Comparison of ENCODE assay signal across 16 cellular contexts in the genomic region with DNA sequence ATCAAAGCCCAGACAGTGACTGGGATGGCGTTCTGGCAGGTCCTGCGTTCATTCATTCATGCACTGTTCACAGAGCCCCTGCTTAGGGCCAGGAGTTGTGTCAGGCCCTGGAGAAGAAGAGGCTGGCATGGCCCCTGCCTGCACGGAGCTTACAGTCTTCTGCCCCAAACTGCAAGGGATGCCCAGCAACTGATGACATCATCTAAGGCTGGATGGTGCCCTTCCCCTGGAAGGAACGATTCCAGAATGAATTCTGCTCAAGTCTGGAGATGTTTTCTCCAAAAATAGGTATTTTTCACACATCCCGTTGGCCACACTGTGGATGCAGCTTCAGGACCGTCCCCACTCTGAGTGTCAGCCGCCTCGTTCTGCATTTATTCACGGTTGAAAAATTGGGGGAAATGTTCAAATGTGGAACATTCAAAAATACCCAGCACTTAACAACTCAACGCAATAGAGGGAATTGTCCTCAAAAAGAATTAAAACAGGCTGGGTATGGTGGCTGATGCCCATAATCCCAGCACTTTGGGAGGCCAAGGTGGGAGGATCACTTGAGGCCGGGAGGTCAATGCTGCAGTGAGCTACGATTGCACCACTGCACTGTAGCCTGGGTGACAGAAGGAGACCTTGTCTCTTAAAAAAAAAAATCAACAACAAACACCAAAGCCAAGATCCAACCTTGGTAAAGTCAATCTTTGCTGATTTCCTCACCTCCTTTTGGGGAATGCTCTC. TPM values are rescaled to one million over a fixed set of nuclear protein-coding genes. Genes with fewer than 3 reads are reported as not detected.
A peak's percentile ranks its signal among the peaks of the same experiment; 100 is the strongest.
DNase-seq lines count a peak whose midpoint lies in the region; ATAC-seq, FAIRE-seq and TF ChIP-seq lines count a peak whose summit lies in the region.
"Had no signal": no experiment of that assay in that cellular context is flagged by ENCODE, and none has a peak within 500 bp of the region (broad histone marks: within the 10 kb centered on the region; RNA-seq: fewer than 3 reads in every experiment).

No MANE protein-coding gene starts in this region.

- H3K4me1 ChIP-seq in SK-N-SH (ENCODE audit: control insufficient read depth in 1 of 2, insufficient read depth in 2 of 2, low read depth in 1 of 2, low read length in 1 of 2), result peaks cover 0 to 13% of the 10 kb centered on the region in 2 experiments; a peak in 1 of 4 replicates
- H3K4me1 ChIP-seq in A549, result no peaks in the 10 kb centered on the region
- peaks cover 74% of the 10 kb centered on the region for H3K4me1 ChIP-seq in OCI-LY7 (ENCODE audit: insufficient read depth, low read length, poor library complexity, severe bottlenecking)
- H3K4me1 ChIP-seq in kidney (ENCODE audit: control insufficient read depth in 1 of 2, insufficient read depth in 1 of 2, low read depth in 1 of 2, low read length in 2 of 2), result peaks cover 0 to 14% of the 10 kb centered on the region in 2 donors
- H3K4me1 ChIP-seq in heart right ventricle, result no peaks in the 10 kb centered on the region

- H3K9me3 Mint-ChIP-seq in CD14-positive monocyte, result peaks cover 0 to 8% (median 0%) of the 10 kb centered on the region in 7 donors

- H2AFZ ChIP-seq in SK-N-SH (ENCODE audit: low read depth) (no peak overlapping the region), OCI-LY7 (ENCODE audit: low read length) (no peak overlapping the region)
- H2AFZ ChIP-seq: GM23248 had no signal

- peaks cover 4 to 14% (median 6%) of the 10 kb centered on the region in 3 donors for H3K27me3 Mint-ChIP-seq in CD14-positive monocyte (ENCODE audit: low read depth in 3 of 3)

- H3F3A ChIP-seq in SK-N-SH (replicated peaks; ENCODE audit: insufficient read depth), result peaks cover 20% of the 10 kb centered on the region

- H3K79me2 ChIP-seq in SK-N-SH (ENCODE audit: insufficient read depth) (no peaks in the 10 kb centered on the region), OCI-LY7 (ENCODE audit: insufficient read depth, low read depth, low read length) (no peaks in the 10 kb centered on the region)

- peaks cover 2 to 10% of the 10 kb centered on the region in 2 donors for H3K36me3 Mint-ChIP-seq in CD14-positive monocyte

- H3K36me3 ChIP-seq in SK-N-SH (replicated peaks in 1 of 2; ENCODE audit: control insufficient read depth in 1 of 2, insufficient read depth in 2 of 2, low read length in 1 of 2) (peaks cover 17 to 19% of the 10 kb centered on the region in 2 experiments), OCI-LY7 (ENCODE audit: insufficient read depth, low read length) (no peaks in the 10 kb centered on the region), kidney (ENCODE audit: control insufficient read depth in 1 of 2, insufficient read depth in 2 of 2, low read length in 2 of 2) (no peaks in the 10 kb centered on the region), heart right ventricle (no peaks in the 10 kb centered on the region)

- no peak overlapping the region for H3K4me3 Mint-ChIP-seq in CD14-positive monocyte
- H3K4me3 Mint-ChIP-seq: CD4-positive, alpha-beta memory T cell had no signal

- H3K27ac Mint-ChIP-seq in CD14-positive monocyte, result no peak overlapping the region

- no peaks in the 10 kb centered on the region for H4K20me1 ChIP-seq in SK-N-SH (ENCODE audit: insufficient read depth)
- H4K20me1 ChIP-seq in OCI-LY7 (ENCODE audit: insufficient read depth, low read length), result no peaks in the 10 kb centered on the region

- H3K9me3 ChIP-seq in SK-N-SH (no peaks in the 10 kb centered on the region), A549 (no peaks in the 10 kb centered on the region), OCI-LY7 (ENCODE audit: low read length) (no peaks in the 10 kb centered on the region), kidney (ENCODE audit: control insufficient read depth in 1 of 2, low read length in 2 of 2) (no peaks in the 10 kb centered on the region), heart right ventricle (no peaks in the 10 kb centered on the region)

- POLR2A ChIA-PET in SK-N-SH (lab: Yijun Ruan, JAX) (no interaction called here), A549 (lab: Yijun Ruan, JAX) (no interaction called here), OCI-LY7 (lab: Charles Lee) (no interaction called here)

- no peak overlapping the region for H3K27ac ChIP-seq in SK-N-SH (ENCODE audit: low read depth in 2 of 2, low read length in 1 of 2)
- no peak overlapping the region for H3K27ac ChIP-seq in A549
- peak overlapping the region; percentile 81 for H3K27ac ChIP-seq in OCI-LY7 (ENCODE audit: low read depth, low read length, poor library complexity, severe bottlenecking)
- H3K27ac ChIP-seq in kidney (ENCODE audit: low read depth in 2 of 2, low read length in 2 of 2), result no peak overlapping the region
- no peak overlapping the region for H3K27ac ChIP-seq in heart right ventricle
- H3K27ac ChIP-seq: GM23248 had no signal

- no peak overlapping the region for H3K4me2 ChIP-seq in SK-N-SH
- H3K4me2 ChIP-seq in A549, result no peak overlapping the region
- H3K4me2 ChIP-seq in OCI-LY7 (ENCODE audit: low read length), result no peak overlapping the region

- no peak overlapping the region for H3K4me3 ChIP-seq in SK-N-SH (ENCODE audit: low read depth in 2 of 2, low read length in 1 of 2)
- H3K4me3 ChIP-seq in A549, result no peak overlapping the region
- H3K4me3 ChIP-seq in OCI-LY7 (ENCODE audit: low read depth, low read length, poor library complexity, severe bottlenecking), result no peak overlapping the region
- H3K4me3 ChIP-seq in kidney (ENCODE audit: low read length in 2 of 2), result no peak overlapping the region
- no peak overlapping the region for H3K4me3 ChIP-seq in heart right ventricle
- H3K4me3 ChIP-seq: GM23248 had no signal

- peaks cover 3% of the 10 kb centered on the region for H3K4me1 Mint-ChIP-seq in CD14-positive monocyte

- no peak for DNase-seq in SK-N-SH
- DNase-seq in A549 (ENCODE audit: low read depth in 1 of 2, low spot score in 1 of 2), result no peak
- DNase-seq in OCI-LY7 (ENCODE audit: low spot score), result no peak
- peak; percentile 18 for DNase-seq in kidney
- no peak for DNase-seq in NOMO-1 treated with dmso at 0.1 percent for 144 hours (lab: John Stamatoyannopoulos, UW; ENCODE audit: unreplicated experiment)
- DNase-seq in CD14-positive monocyte (ENCODE audit: low spot score), result no peak
- no peak for DNase-seq in heart right ventricle
- DNase-seq: 8988T; ACHN; C1 segment of cervical spinal cord; CD4-positive, alpha-beta memory T cell; DMS53; GM23248; H7 had no signal

- H3K9me2 ChIP-seq in SK-N-SH, result no peaks in the 10 kb centered on the region
- no peaks in the 10 kb centered on the region for H3K9me2 ChIP-seq in OCI-LY7 (ENCODE audit: insufficient read depth, low read length)

- no peak for TF ChIP-seq EP300 in SK-N-SH (IDR thresholded peaks at IDR 0.05; ENCODE audit: borderline replicate concordance in 1 of 2, low read depth in 1 of 2, low read length in 1 of 2)
- TF ChIP-seq EP300 in A549 (IDR thresholded peaks at IDR 0.05), result no peak

- BruUV-seq in OCI-LY7 (replicated peaks; lab: Mats Ljungman, UMichigan), result no TSS peak

- WGBS in SK-N-SH (ENCODE audit: low lambda C conversion rate), result 95% methylated on average over 12 of the region's 12 CpGs
- 79% methylated on average over 12 of the region's 12 CpGs for WGBS in A549 (ENCODE audit: missing lambda C conversion rate)
- WGBS in heart right ventricle, 2 donors, result 92 to 93% methylated on average over 12 of the region's 12 CpGs

- no peak overlapping the region for H3K9ac ChIP-seq in SK-N-SH
- no peak overlapping the region for H3K9ac ChIP-seq in kidney (ENCODE audit: low read length in 2 of 2)
- H3K9ac ChIP-seq: GM23248 had no signal

- TF ChIP-seq RAD21 in SK-N-SH (IDR thresholded peaks at IDR 0.05; ENCODE audit: low read length), result no peak
- no peak for TF ChIP-seq RAD21 in A549 (conservative IDR thresholded peaks at IDR 0.05 in 1 of 2, IDR thresholded peaks at IDR 0.05 in 1 of 2)

- no peaks in the 10 kb centered on the region for H3K27me3 ChIP-seq in SK-N-SH (ENCODE audit: insufficient read depth)
- H3K27me3 ChIP-seq in heart right ventricle, result peaks cover 0 to 7% (median 0%) of the 10 kb centered on the region in 7 donors

- no peak for FAIRE-seq in A549 (lab: Jason Lieb, UNC)
- FAIRE-seq in kidney (lab: Jason Lieb, UNC), result no peak

- TF ChIP-seq CTCF in SK-N-SH (IDR thresholded peaks at IDR 0.05) (no peak), A549 (IDR thresholded peaks at IDR 0.05) (no peak), OCI-LY7 (conservative IDR thresholded peaks at IDR 0.05; ENCODE audit: low read length) (no peak), kidney (IDR thresholded peaks at IDR 0.05; ENCODE audit: borderline replicate concordance, extremely low read depth, insufficient read depth) (no peak), CD14-positive monocyte (IDR thresholded peaks at IDR 0.05) (no peak), heart right ventricle (IDR thresholded peaks at IDR 0.05) (no peak)

- ATAC-seq in SK-N-SH treated with all-trans-retinoic acid at 6 μM for 48 hours (no peak), A549 (no peak), heart right ventricle (no peak)

- intact Hi-C loops in OCI-LY7 (cut with micrococcal nuclease; ENCODE audit: unreplicated experiment) (no loop called here), kidney (cut with DNase I) (no loop called here), CD14-positive monocyte (cut with micrococcal nuclease) (no loop called here), heart right ventricle (cut with DNase I) (no loop called here)

- no peak for TF ChIP-seq POLR2A in A549 (IDR thresholded peaks at IDR 0.05; ENCODE audit: low read length)

- CTCF ChIA-PET in SK-N-SH (lab: Yijun Ruan, JAX) (no interaction called here), A549 (lab: Yijun Ruan, JAX) (no interaction called here), OCI-LY7 (lab: Charles Lee; ENCODE audit: unreplicated experiment) (no interaction called here)

TF ChIP-seq in SK-N-SH, 30 proteins besides CTCF, POLR2A, EP300 and RAD21 (continues in another document):
- TF ChIP-seq GABPA (IDR thresholded peaks at IDR 0.05; ENCODE audit: low read depth), result no peak

TF ChIP-seq in SK-N-SH treated with all-trans-retinoic acid at 6 μM for 48 hours, 23 proteins besides CTCF, POLR2A, EP300 and RAD21 (continues in another document):
- no peak for TF ChIP-seq ESRRG (CRISPR knock-in tag; IDR thresholded peaks at IDR 0.05)

TF ChIP-seq in A549, 52 proteins besides CTCF, POLR2A, EP300 and RAD21 (continues in another document):
- no peak for TF ChIP-seq RARB (CRISPR knock-in tag; IDR thresholded peaks at IDR 0.05)
- TF ChIP-seq ZC3H11A (IDR thresholded peaks at IDR 0.05), result no peak

RNA-seq across cellular contexts. Expression of a gene that starts 23.8 kb away (rescaled TPM):
- polyA plus RNA-seq in SK-N-SH (2012; rRNA removed) (0.10 and 0.23 TPM in 2 replicates), A549 (2011; rRNA removed) (not detected in 2 replicates), A549 (2017; fragmentation: RNase III; extraction: RNeasy Plus Mini Kit Qiagen cat#74134 plus additional on column Dnase treatment) (0.07 to 0.09 TPM in 2 of 3 replicates, not detected in the other), kidney (ENCODE audit: insufficient read depth, low read depth, low replicate concordance) (not detected), CD14-positive monocyte (not detected), heart right ventricle (not detected)
- polyA plus RNA-seq in SK-N-SH (2012; cell fraction: cytosol; rRNA removed), result 0.05 TPM in 1 of 2 replicates, not detected in the other
- polyA plus RNA-seq in SK-N-SH (2012; cell fraction: nucleus; rRNA removed), result 0.07 and 0.11 TPM in 2 replicates
- polyA plus RNA-seq in A549 (2012; cell fraction: cytosol; rRNA removed), result not detected in 2 replicates
- 0.05 and 0.31 TPM in 2 replicates for polyA plus RNA-seq in A549 (2012; cell fraction: nucleus; rRNA removed)
- not detected in 2 replicates for polyA minus RNA-seq in A549 (2011; rRNA and poly(A)+ RNA removed)
- not detected in 2 replicates for total RNA-seq in OCI-LY7 (2014; rRNA removed; shearing (Covaris generic))
- total RNA-seq in OCI-LY7 (2022) (not detected in 2 replicates), kidney (not detected), heart right ventricle (not detected)
- total RNA-seq: CD4-positive, alpha-beta memory T cell; GM23248; HT-29 had no signal
- polyA plus RNA-seq: CD4-positive, alpha-beta memory T cell; GM23248 had no signal
